10 cellular contexts compared by ENCODE assay signal in the genomic region with DNA sequence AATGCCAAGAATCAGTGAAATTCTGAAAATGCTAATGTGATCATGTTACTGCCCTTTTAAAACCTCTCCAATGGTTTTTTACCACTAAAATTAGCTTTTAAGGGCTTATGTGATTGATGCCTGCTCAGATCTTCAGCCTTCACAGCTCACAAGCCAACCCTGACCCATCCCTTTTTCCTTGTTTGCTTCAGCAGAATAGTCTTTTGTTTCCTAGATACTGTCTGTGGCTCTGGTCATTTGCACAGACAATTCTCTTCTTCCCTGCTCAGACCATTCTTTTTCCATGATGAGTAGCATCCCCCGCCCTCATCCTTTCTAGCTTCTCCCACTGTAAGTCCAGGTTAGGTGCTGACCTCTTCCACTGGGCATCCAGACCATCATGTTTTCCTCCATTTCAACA.
"Had no signal": no experiment of that assay in that cellular context is flagged by ENCODE, and none has a peak within 500 bp of the region (broad histone marks: within the 10 kb centered on the region; RNA-seq: fewer than 3 reads in every experiment).

No MANE protein-coding gene starts in this region.

- DNase-seq: effector memory CD8-positive, alpha-beta T cell; erythroblast; esophagus squamous epithelium; left ventricle myocardium superior; lower lobe of right lung; mucosa of descending colon; naive B cell; spleen; stimulated activated naive B cell treated with anti-CD40 and anti-IgM and Interleukin-4, amounts not matched to agents 10 μg/mL and 1 μg/mL and 100 μg/mL, for 72 hours; upper lobe of left lung had no signal
